19 cellular contexts compared by ENCODE assay signal in the genomic region with DNA sequence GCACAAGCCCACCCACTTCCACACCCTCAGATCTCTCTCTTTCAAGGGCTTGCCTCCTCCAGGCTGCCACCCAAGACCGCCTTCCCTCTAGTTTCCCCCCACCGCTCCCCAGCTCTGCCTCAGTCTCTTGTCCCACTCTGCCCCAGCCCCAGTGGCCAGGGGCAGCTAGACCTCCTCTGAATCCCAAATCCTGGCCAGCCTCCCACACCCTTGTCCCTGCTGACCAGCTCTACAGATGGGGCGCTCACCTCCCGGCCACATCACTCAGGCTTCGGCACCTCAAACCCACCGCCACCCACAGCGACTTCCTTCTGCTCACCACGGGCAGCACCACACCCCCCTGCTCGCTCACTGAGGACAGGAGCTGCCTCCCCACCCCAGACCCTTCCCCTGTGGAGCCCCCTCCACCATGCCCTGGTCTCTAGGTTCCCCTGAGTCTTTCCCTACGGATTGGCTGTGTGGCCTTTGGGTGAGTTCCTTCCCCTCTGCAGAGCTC. TPM values are rescaled to one million over a fixed set of nuclear protein-coding genes. Genes with fewer than 3 reads are reported as not detected.
DNase-seq lines count a peak whose midpoint lies in the region; ATAC-seq and TF ChIP-seq lines count a peak whose summit lies in the region.
"Had no signal": no experiment of that assay in that cellular context is flagged by ENCODE, and none has a peak within 500 bp of the region (broad histone marks: within the 10 kb centered on the region; RNA-seq: fewer than 3 reads in every experiment).

No MANE protein-coding gene starts in this region.

- CTCF ChIA-PET in MCF 10A (lab: Yijun Ruan, JAX), result interaction anchor here (0.6 to 2.4 kb wide), 9 partner anchors 11 to 438 kb away, joined by 3 to 20 read pairs (median 3); a partner anchor contains a TSS

- peak overlapping the region; percentile 68 to 77 for H3K27ac ChIP-seq in breast epithelium
- peak overlapping the region; percentile 3 for H3K27ac ChIP-seq in temporal lobe (ENCODE audit: low read depth, low read length)

- BruUV-seq in MCF 10A (replicated peaks; lab: Mats Ljungman, UMichigan), result no TSS peak

- DNase-seq in breast epithelium (ENCODE audit: low spot score in 2 of 2) (no peak), MCF 10A (ENCODE audit: unreplicated experiment) (no peak), DMS 273 treated with DMSO at 0.1 percent for 48 hours (lab: John Stamatoyannopoulos, UW) (no peak), NCI-H2029 (lab: John Stamatoyannopoulos, UW) (no peak)
- peak; percentile 52 for DNase-seq in activated CD8-positive, alpha-beta memory T cell treated with anti-CD3 and anti-CD28 coated beads, Interleukin-2, amount 50 U/mL, for 48 hours
- DNase-seq: adrenal gland; central memory CD4-positive, alpha-beta T cell; endodermal cell; NCI-H1105 treated with DMSO at 0.1 percent for 48 hours; stimulated activated CD4-positive, alpha-beta T cell treated with anti-CD3 and anti-CD28 coated beads, Interleukin-2, amount 100 ng/mL, for 24 hours had no signal

- POLR2A ChIA-PET in MCF 10A (lab: Yijun Ruan, JAX), result interaction anchor here (0.7 kb wide), 1 partner anchor 123 kb away, joined by 3 read pairs; no protein-coding TSS in a partner anchor

- peaks cover 6% of the 10 kb centered on the region for H3K36me3 Mint-ChIP-seq in MCF 10A (ENCODE audit: insufficient read depth, unreplicated experiment)

- H3K36me3 ChIP-seq in breast epithelium, result no peaks in the 10 kb centered on the region
- H3K36me3 ChIP-seq: adrenal gland, right atrium auricular region had no signal

- no peaks in the 10 kb centered on the region for H3K27me3 ChIP-seq in breast epithelium
- H3K27me3 ChIP-seq in mononuclear cell (ENCODE audit: insufficient read depth, low read length), result no peaks in the 10 kb centered on the region
- H3K27me3 ChIP-seq: adrenal gland, right atrium auricular region had no signal

- no peak overlapping the region for H3K27ac Mint-ChIP-seq in MCF 10A (ENCODE audit: low read depth, unreplicated experiment)
- H3K27ac Mint-ChIP-seq: endodermal cell had no signal

- no peak for TF ChIP-seq POLR2A in breast epithelium (IDR thresholded peaks at IDR 0.05)

- H3K4me3 ChIP-seq in breast epithelium (no peak overlapping the region), mononuclear cell (ENCODE audit: low read length) (peak overlapping the region; percentile 13)
- H3K4me3 ChIP-seq: adrenal gland, right atrium auricular region had no signal

- H3K4me1 ChIP-seq in breast epithelium (no peaks in the 10 kb centered on the region), mononuclear cell (ENCODE audit: insufficient read depth, low read length) (peaks cover 85% of the 10 kb centered on the region)
- H3K4me1 ChIP-seq: adrenal gland had no signal

- no peak for ATAC-seq in GM21723 (IDR thresholded peaks at IDR 0.05; ENCODE audit: unreplicated experiment)

- H3K4me3 Mint-ChIP-seq in MCF 10A (ENCODE audit: unreplicated experiment), result no peak overlapping the region
- H3K4me3 Mint-ChIP-seq: endodermal cell had no signal

- H3K9me3 ChIP-seq in breast epithelium (no peaks in the 10 kb centered on the region), mononuclear cell (ENCODE audit: low read depth, low read length) (no peaks in the 10 kb centered on the region)
- H3K9me3 ChIP-seq: adrenal gland, right atrium auricular region had no signal

- TF ChIP-seq CTCF in breast epithelium (IDR thresholded peaks at IDR 0.05) (no peak), MCF 10A (IDR thresholded peaks at IDR 0.05; ENCODE audit: unreplicated experiment) (no peak)

- no peaks in the 10 kb centered on the region for H3K4me1 Mint-ChIP-seq in MCF 10A (ENCODE audit: insufficient read depth, unreplicated experiment)
- H3K4me1 Mint-ChIP-seq: endodermal cell had no signal

- no peaks in the 10 kb centered on the region for H3K9me3 Mint-ChIP-seq in MCF 10A (ENCODE audit: unreplicated experiment)
- H3K9me3 Mint-ChIP-seq: endodermal cell had no signal

- no peaks in the 10 kb centered on the region for H3K27me3 Mint-ChIP-seq in MCF 10A (ENCODE audit: insufficient read depth, unreplicated experiment)

- intact Hi-C loops in breast epithelium (cut with DNase I; ENCODE audit: low total_unique reads), result no loop called here
- intact Hi-C loops in MCF 10A (cut with micrococcal nuclease), result no loop called here

RNA-seq across cellular contexts. Expression of a gene that starts 11.3 kb away (rescaled TPM):
- total RNA-seq in breast epithelium (10 to 100 TPM; 12.5 to 34.9 (median 15.2) TPM), MCF 10A (2022) (not detected in 2 replicates), mononuclear cell (202 TPM), temporal lobe (1.7 TPM)
- total RNA-seq: A673, endodermal cell, G401, RPMI7951 had no signal

RNA-seq across cellular contexts. Expression of a gene that starts 18.8 kb away (rescaled TPM):
- total RNA-seq in breast epithelium (10 to 100 TPM; 42.9 to 58.1 (median 52.8) TPM), MCF 10A (2022) (56.2 and 56.5 TPM in 2 replicates), mononuclear cell (13.4 TPM), temporal lobe (9.3 TPM)

RNA-seq across cellular contexts. Expression of a gene that starts 36.6 kb away (rescaled TPM):
- 100 to 1,000 TPM in 2 of 3 donors, 10 to 100 TPM in 1; 98.5 to 168 (median 144) TPM for total RNA-seq in breast epithelium
- total RNA-seq in MCF 10A (2022), result 162 and 194 TPM in 2 replicates
- 48.7 TPM for total RNA-seq in mononuclear cell
- total RNA-seq in temporal lobe, result 90.2 TPM

RNA-seq across cellular contexts. Expression of a gene that starts 37.1 kb away (rescaled TPM):
- total RNA-seq in breast epithelium (under 1 TPM in 2 of 3 donors, not detected in 1; under 0.01 TPM), MCF 10A (2022) (not detected in 2 replicates), mononuclear cell (0.21 TPM), temporal lobe (not detected)
- total RNA-seq: A673, G401, lower leg skin, RPMI7951, urinary bladder had no signal

RNA-seq across cellular contexts. Expression of a gene that starts 59.3 kb away (rescaled TPM):
- total RNA-seq in breast epithelium, result under 1 TPM in 1 of 3 donors, not detected in 2; 0.64 TPM
- 0.51 and 0.64 TPM in 2 replicates for total RNA-seq in MCF 10A (2022)
- total RNA-seq in mononuclear cell, result 0.42 TPM
- not detected for total RNA-seq in temporal lobe
- total RNA-seq: G401, right atrium auricular region, RPMI7951 had no signal
